Comparison of ENCODE assay signal across 19 cellular contexts in genomic region chr2:6077585-6077984, GRCh38.
DNase-seq lines count a peak whose midpoint lies in the region; ATAC-seq and TF ChIP-seq lines count a peak whose summit lies in the region.
"Had no signal": no experiment of that assay in that cellular context is flagged by ENCODE, and none has a peak within 500 bp of the region (broad histone marks: within the 10 kb centered on the region; RNA-seq: fewer than 3 reads in every experiment).

No MANE protein-coding gene starts in this region.

- DNase-seq in left ventricle myocardium superior (no peak), left ventricle myocardium inferior (no peak), NCI-H2171 (lab: John Stamatoyannopoulos, UW) (peak; percentile 5), medulla oblongata (ENCODE audit: extremely low spot score) (no peak), KBM-7 (no peak)
- DNase-seq: AML-193; CD4-positive, CD25-positive, alpha-beta regulatory T cell; DND-41; GDM1; NCI-H1105; NCI-H2081; NCI-H524 treated with DMSO at 0.1 percent for 48 hours; SJCRH30; SW 1271; T-helper 9 cell had no signal

- no peaks in the 10 kb centered on the region for H3K27me3 ChIP-seq in left ventricle myocardium inferior (ENCODE audit: low read depth)

- ATAC-seq in left ventricle myocardium superior (peak; percentile 60), HG02938 (IDR thresholded peaks at IDR 0.05; ENCODE audit: unreplicated experiment) (no peak)
- ATAC-seq: GM23338, K562 had no signal

- H3K4me3 ChIP-seq in left ventricle myocardium inferior: no peak overlapping the region
- H3K4me3 ChIP-seq: GM23338, K562, SJCRH30 had no signal

- H3K9me3 ChIP-seq in left ventricle myocardium inferior (replicated peaks): no peaks in the 10 kb centered on the region
- H3K9me3 ChIP-seq: SJCRH30 had no signal

- peaks cover 5% of the 10 kb centered on the region for H3K4me1 ChIP-seq in left ventricle myocardium inferior

- intact Hi-C loops in left ventricle myocardium superior (cut with micrococcal nuclease) (no loop called here), left ventricle myocardium inferior (cut with micrococcal nuclease) (no loop called here)

- no peaks in the 10 kb centered on the region for H3K36me3 ChIP-seq in left ventricle myocardium inferior
- H3K36me3 ChIP-seq: SJCRH30 had no signal

- no peak for TF ChIP-seq CTCF in left ventricle myocardium inferior (IDR thresholded peaks at IDR 0.05; ENCODE audit: borderline replicate concordance)
- no peak for TF ChIP-seq CTCF in VCaP (conservative IDR thresholded peaks at IDR 0.05)

- H3K27ac ChIP-seq in left ventricle myocardium inferior (replicated peaks): no peak overlapping the region
- peak overlapping the region; percentile 31; the same call in 1 of the 2 replicates for H3K27ac ChIP-seq in VCaP
- H3K27ac ChIP-seq: SJCRH30 had no signal

- in situ Hi-C loops in KBM-7 (cut with MboI; ENCODE audit: low pct_unique_long_range_greater_than_20kb, low sequenced_read_pairs): no loop called here
